In the genomic region with DNA sequence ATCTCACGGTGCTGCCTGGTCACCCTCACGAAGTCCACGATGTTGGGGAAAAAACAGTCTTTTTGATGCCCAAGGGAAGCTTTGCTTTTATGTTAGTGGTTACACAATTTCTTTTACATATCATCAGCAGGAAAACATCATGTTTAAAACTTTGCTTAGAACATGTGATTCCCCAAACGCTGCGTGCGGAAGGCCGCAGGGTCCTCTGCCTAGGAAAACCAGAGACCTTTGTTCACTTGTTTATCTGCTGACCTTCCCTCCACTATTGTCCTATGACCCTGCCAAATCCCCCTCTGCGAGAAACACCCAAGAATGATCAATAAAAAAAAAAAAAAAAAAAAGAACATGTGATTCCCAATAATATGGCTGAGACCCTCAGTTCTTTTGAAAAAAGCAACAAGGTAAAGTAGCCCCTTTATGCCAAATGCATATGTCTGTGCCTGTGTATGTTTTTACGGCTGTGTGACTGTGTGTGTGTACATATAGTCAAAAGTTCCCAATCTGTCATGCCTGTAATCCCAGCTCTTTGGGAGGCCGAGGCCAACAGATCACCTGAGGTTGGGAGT, we compare ENCODE assay signal across 23 cellular contexts. TPM values are rescaled to one million over a fixed set of nuclear protein-coding genes. Genes with fewer than 3 reads are reported as not detected.
"Had no signal": no experiment of that assay in that cellular context is flagged by ENCODE, and none has a peak within 500 bp of the region (broad histone marks: within the 10 kb centered on the region; RNA-seq: fewer than 3 reads in every experiment).

No MANE protein-coding gene starts in this region.

- H3K9me3 Mint-ChIP-seq: activated naive CD4-positive, alpha-beta T cell treated with anti-CD3 and anti-CD28 coated beads, Interleukin-2, amount 10 ng/mL, durations not matched to agents 7 days and 5 days; activated naive CD8-positive, alpha-beta T cell treated with anti-CD3 and anti-CD28 coated beads, Interleukin-2, amount 50 U/mL, for 24 hours; central memory CD8-positive, alpha-beta T cell; memory B cell had no signal

- DNase-seq: activated CD4-positive, CD25-positive, alpha-beta regulatory T cell treated with anti-CD3 and anti-CD28 coated beads, Interleukin-2, amount 50 U/mL, for 72 hours; activated CD8-positive, alpha-beta memory T cell treated with anti-CD3 and anti-CD28 coated beads for 24 hours; activated CD8-positive, alpha-beta memory T cell treated with anti-CD3 and anti-CD28 coated beads, Interleukin-2, amount 50 U/mL, for 48 hours; activated effector memory CD4-positive, alpha-beta T cell treated with Interleukin-2 at 50 U/mL for 16 hours; activated naive CD4-positive, alpha-beta T cell treated with anti-CD3 and anti-CD28 coated beads, Interleukin-2, amount 10 ng/mL, durations not matched to agents 7 days and 5 days; activated naive CD8-positive, alpha-beta T cell treated with anti-CD3 and anti-CD28 coated beads, Interleukin-2, amount 50 U/mL, for 24 hours; activated T-cell treated with anti-CD3 and anti-CD28 coated beads, Interleukin-2, amount 50 U/mL, for 48 hours; anterior cingulate cortex; brain microvascular endothelial cell; colonic mucosa; kidney; naive thymus-derived CD4-positive, alpha-beta T cell; stimulated activated CD8-positive, alpha-beta memory T cell treated with anti-CD3 and anti-CD28 coated beads, Interleukin-4, amount 100 ng/mL, for 48 hours; stimulated activated naive CD4-positive, alpha-beta T cell treated with Interleukin-2 at 50 U/mL for 16 hours had no signal

- H3K27ac ChIP-seq: brain microvascular endothelial cell, colonic mucosa, tibial nerve, vagina had no signal

- H3K9me3 ChIP-seq: colonic mucosa, tibial nerve, vagina had no signal

- H3K4me3 ChIP-seq: colonic mucosa, tibial nerve, vagina had no signal

- H3K4me3 Mint-ChIP-seq: activated naive CD4-positive, alpha-beta T cell treated with anti-CD3 and anti-CD28 coated beads, Interleukin-2, amount 10 ng/mL, durations not matched to agents 7 days and 5 days; activated naive CD8-positive, alpha-beta T cell treated with anti-CD3 and anti-CD28 coated beads, Interleukin-2, amount 50 U/mL, for 24 hours; central memory CD8-positive, alpha-beta T cell; memory B cell had no signal

- FAIRE-seq: endometrium, frontal cortex, kidney had no signal

- H3K27me3 ChIP-seq: vagina had no signal

- H3K36me3 ChIP-seq: brain microvascular endothelial cell, colonic mucosa, tibial nerve, vagina had no signal

- H3K36me3 Mint-ChIP-seq: activated naive CD4-positive, alpha-beta T cell treated with anti-CD3 and anti-CD28 coated beads, Interleukin-2, amount 10 ng/mL, durations not matched to agents 7 days and 5 days; memory B cell; naive thymus-derived CD4-positive, alpha-beta T cell had no signal

- ATAC-seq: activated naive CD8-positive, alpha-beta T cell treated with anti-CD3 and anti-CD28 coated beads, Interleukin-2, amount 50 U/mL, for 24 hours had no signal

- H3K27ac Mint-ChIP-seq: activated naive CD4-positive, alpha-beta T cell treated with anti-CD3 and anti-CD28 coated beads, Interleukin-2, amount 10 ng/mL, durations not matched to agents 7 days and 5 days; activated naive CD8-positive, alpha-beta T cell treated with anti-CD3 and anti-CD28 coated beads, Interleukin-2, amount 50 U/mL, for 24 hours; memory B cell had no signal

RNA-seq across cellular contexts. Expression of gene EGFL7, which starts 36.0 kb away (rescaled TPM):
- polyA plus RNA-seq: naive thymus-derived CD4-positive, alpha-beta T cell had no signal

RNA-seq across cellular contexts. Expression of gene LCN10, which starts 44.0 kb away (rescaled TPM):
- total RNA-seq: frontal cortex, renal cortical epithelial cell had no signal

RNA-seq across cellular contexts. Expression of gene LCN6, which starts 49.6 kb away (rescaled TPM):
- total RNA-seq: frontal cortex; left lobe of liver; naive thymus-derived CD4-positive, alpha-beta T cell; renal cortical epithelial cell; T-helper 1 cell treated with Interleukin-12 subunit alpha and Interleukin-12 subunit beta and Interleukin-4 antibody, amounts not matched to agents 30 ng/mL and 1 ng/mL, for 36 hours had no signal
- polyA plus RNA-seq: naive thymus-derived CD4-positive, alpha-beta T cell had no signal
